Comparison of ENCODE assay signal across 8 cellular contexts in genomic region chr12:113912761-113913295, GRCh38. TPM values are rescaled to one million over a fixed set of nuclear protein-coding genes. Genes with fewer than 3 reads are reported as not detected.
A peak's percentile ranks its signal among the peaks of the same experiment; 100 is the strongest.
DNase-seq lines count a peak whose midpoint lies in the region; ATAC-seq lines count a peak whose summit lies in the region.

No MANE protein-coding gene starts in this region.

- intact Hi-C loops in posterior vena cava (cut with DNase I) = loop anchor here (5.0 kb wide), 2 partner anchors 451 to 556 kb away; partner anchors contain the start of gene PLBD2 (in 1 of the 2)

- no peaks in the 10 kb centered on the region for H3K9me3 Mint-ChIP-seq in activated CD8-positive, alpha-beta T cell treated with anti-CD3 and anti-CD28 coated beads, Interleukin-2, amount 10 ng/mL, durations not matched to agents 7 days and 5 days (ENCODE audit: insufficient read depth)
- H3K9me3 Mint-ChIP-seq in stimulated activated effector memory CD8-positive, alpha-beta T cell treated with anti-CD3 and anti-CD28 coated beads, Interleukin-12 subunit alpha, Interleukin-12 subunit beta, amount 100 ng/mL, for 72 hours = no peaks in the 10 kb centered on the region

- no peak overlapping the region for H3K4me3 Mint-ChIP-seq in activated CD8-positive, alpha-beta T cell treated with anti-CD3 and anti-CD28 coated beads, Interleukin-2, amount 10 ng/mL, durations not matched to agents 7 days and 5 days
- no peak overlapping the region for H3K4me3 Mint-ChIP-seq in stimulated activated effector memory CD8-positive, alpha-beta T cell treated with anti-CD3 and anti-CD28 coated beads, Interleukin-12 subunit alpha, Interleukin-12 subunit beta, amount 100 ng/mL, for 72 hours

- H3K4me1 Mint-ChIP-seq in activated CD8-positive, alpha-beta T cell treated with anti-CD3 and anti-CD28 coated beads, Interleukin-2, amount 10 ng/mL, durations not matched to agents 7 days and 5 days (ENCODE audit: low read depth) = no peaks in the 10 kb centered on the region
- H3K4me1 Mint-ChIP-seq in stimulated activated effector memory CD8-positive, alpha-beta T cell treated with anti-CD3 and anti-CD28 coated beads, Interleukin-12 subunit alpha, Interleukin-12 subunit beta, amount 100 ng/mL, for 72 hours = no peaks in the 10 kb centered on the region

- CTCF ChIA-PET in activated CD8-positive, alpha-beta T cell treated with anti-CD3 and anti-CD28 coated beads, Interleukin-2, amount 10 ng/mL, durations not matched to agents 7 days and 5 days (lab: Charles Lee) = interaction anchor here (2.4 kb wide), 1 partner anchor 451 kb away, joined by 7 read pairs; no protein-coding TSS in a partner anchor

- no peaks in the 10 kb centered on the region for H3K27me3 Mint-ChIP-seq in activated CD8-positive, alpha-beta T cell treated with anti-CD3 and anti-CD28 coated beads, Interleukin-2, amount 10 ng/mL, durations not matched to agents 7 days and 5 days (ENCODE audit: low read depth)

- POLR2A ChIA-PET in activated CD8-positive, alpha-beta T cell treated with anti-CD3 and anti-CD28 coated beads, Interleukin-2, amount 10 ng/mL, durations not matched to agents 7 days and 5 days (lab: Charles Lee) = no interaction called here

- peak; percentile 58 for ATAC-seq in HG03354 (IDR thresholded peaks at IDR 0.05; ENCODE audit: poor library complexity, severe bottlenecking, unreplicated experiment)
- peak; percentile 52 for ATAC-seq in activated CD8-positive, alpha-beta T cell treated with anti-CD3 and anti-CD28 coated beads, Interleukin-2, amount 10 ng/mL, durations not matched to agents 7 days and 5 days
- peak; percentile 52 for ATAC-seq in stimulated activated effector memory CD8-positive, alpha-beta T cell treated with anti-CD3 and anti-CD28 coated beads, Interleukin-12 subunit alpha, Interleukin-12 subunit beta, amount 100 ng/mL, for 72 hours

- H3K27ac Mint-ChIP-seq in activated CD8-positive, alpha-beta T cell treated with anti-CD3 and anti-CD28 coated beads, Interleukin-2, amount 10 ng/mL, durations not matched to agents 7 days and 5 days = no peak overlapping the region
- no peak overlapping the region for H3K27ac Mint-ChIP-seq in stimulated activated effector memory CD8-positive, alpha-beta T cell treated with anti-CD3 and anti-CD28 coated beads, Interleukin-12 subunit alpha, Interleukin-12 subunit beta, amount 100 ng/mL, for 72 hours

- DNase-seq in COR-L47 (lab: John Stamatoyannopoulos, UW) (peak; percentile 36), NCI-H748 treated with DMSO at 0.1 percent for 48 hours (lab: John Stamatoyannopoulos, UW) (peak; percentile 37), epidermal melanocyte (ENCODE audit: insufficient read length, low spot score) (peak; percentile 74), mucosa of gallbladder (ENCODE audit: low spot score) (peak; percentile 48), posterior vena cava (ENCODE audit: low spot score) (no peak)
- peak; percentile 66 for DNase-seq in activated CD8-positive, alpha-beta T cell treated with anti-CD3 and anti-CD28 coated beads, Interleukin-2, amount 10 ng/mL, durations not matched to agents 7 days and 5 days
- peak; percentile 48 to 77 for DNase-seq in stimulated activated effector memory CD8-positive, alpha-beta T cell treated with anti-CD3 and anti-CD28 coated beads, Interleukin-12 subunit alpha, Interleukin-12 subunit beta, amount 100 ng/mL, for 72 hours (ENCODE audit: low spot score in 2 of 2)

- peaks cover 10% of the 10 kb centered on the region for H3K36me3 Mint-ChIP-seq in activated CD8-positive, alpha-beta T cell treated with anti-CD3 and anti-CD28 coated beads, Interleukin-2, amount 10 ng/mL, durations not matched to agents 7 days and 5 days (ENCODE audit: low read depth)
- H3K36me3 Mint-ChIP-seq in stimulated activated effector memory CD8-positive, alpha-beta T cell treated with anti-CD3 and anti-CD28 coated beads, Interleukin-12 subunit alpha, Interleukin-12 subunit beta, amount 100 ng/mL, for 72 hours = peaks cover 55% of the 10 kb centered on the region

RNA-seq across cellular contexts. Expression of gene RBM19, which starts 53.3 kb away (rescaled TPM):
- 10 to 100 TPM; 29.6 to 33.8 TPM for total RNA-seq in activated CD8-positive, alpha-beta T cell treated with anti-CD3 and anti-CD28 coated beads, Interleukin-2, amount 10 ng/mL, durations not matched to agents 7 days and 5 days
- total RNA-seq in mucosa of gallbladder (30.6 TPM), posterior vena cava (10 to 100 TPM; 23.8 to 27.7 TPM)
